In genomic region chr10:129707406-129708388, GRCh38 we compare ENCODE assay signal across 1 cellular context.
TF ChIP-seq lines count a peak whose summit lies in the region.

No MANE protein-coding gene starts in this region.

TF ChIP-seq in SK-N-SH, 30 proteins besides CTCF, POLR2A, EP300 and RAD21 (continued from another document):
- TF ChIP-seq RFX5 (IDR thresholded peaks at IDR 0.05; ENCODE audit: low read length) (no peak), USF2 (IDR thresholded peaks at IDR 0.05; ENCODE audit: borderline replicate concordance, low read depth, low read length) (no peak), FOSL2 (IDR thresholded peaks at IDR 0.05; ENCODE audit: borderline replicate concordance, low read depth) (no peak)
